25 cellular contexts compared by ENCODE assay signal in the genomic region with DNA sequence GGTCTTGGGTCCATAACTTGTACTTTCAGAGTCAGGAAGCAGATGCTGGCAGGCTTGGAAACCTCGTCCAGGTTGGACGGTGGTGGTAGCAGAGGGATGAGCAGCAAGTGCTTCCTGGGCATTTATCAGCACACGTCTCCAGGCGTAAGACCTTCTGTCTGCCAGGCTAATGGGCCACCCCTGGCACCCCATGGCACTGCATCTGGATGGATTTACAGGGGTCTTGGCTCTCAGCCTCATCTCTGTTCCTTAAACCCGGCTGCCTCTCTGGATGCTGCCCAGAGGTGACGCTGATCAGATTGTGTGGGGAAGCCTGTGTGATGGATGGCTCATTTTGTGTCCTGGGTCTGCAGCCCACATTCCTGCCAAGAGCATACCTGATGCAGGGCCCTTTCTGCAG.
"Had no signal": no experiment of that assay in that cellular context is flagged by ENCODE, and none has a peak within 500 bp of the region (broad histone marks: within the 10 kb centered on the region; RNA-seq: fewer than 3 reads in every experiment).

No MANE protein-coding gene starts in this region.

- H3K4me1 ChIP-seq: colonic mucosa had no signal

- H3K36me3 ChIP-seq: colonic mucosa, lower lobe of right lung, neutrophil, sigmoid colon, tibial nerve, upper lobe of right lung, vagina had no signal

- H3K9me3 ChIP-seq: colonic mucosa, esophagus squamous epithelium, lower lobe of right lung, neutrophil, psoas muscle, sigmoid colon, testis, tibial nerve, upper lobe of right lung, vagina had no signal

- DNase-seq: colonic mucosa; dermis blood vessel endothelial cell; esophagus squamous epithelium; foreskin keratinocyte; head of caudate nucleus; hypothalamus; kidney glomerular epithelial cell; lower lobe of right lung; mesendoderm; naive B cell; psoas muscle; sigmoid colon; stimulated activated CD4-positive, alpha-beta T cell treated with anti-CD3 and anti-CD28 coated beads, Interleukin-2, amount 100 ng/mL, for 24 hours; stimulated activated CD4-positive, alpha-beta T cell treated with anti-CD3 and anti-CD28 coated beads, Interleukin-4, amount 100 ng/mL, for 4 hours; stimulated activated naive B cell treated with anti-CD40 and anti-IgM and Interleukin-4, amounts not matched to agents 10 μg/mL and 1 μg/mL and 100 μg/mL, for 72 hours; stimulated activated naive CD8-positive, alpha-beta T cell treated with anti-CD3 and anti-CD28 coated beads, Interleukin-15, amount 100 ng/mL, for 72 hours; testis; upper lobe of right lung had no signal

- H3K9me3 Mint-ChIP-seq: naive B cell; nephron; stimulated activated naive B cell treated with anti-CD40 and anti-IgM and Interleukin-4, amounts not matched to agents 10 μg/mL and 1 μg/mL and 100 μg/mL, for 72 hours; stimulated activated naive CD8-positive, alpha-beta T cell treated with anti-CD3 and anti-CD28 coated beads, Interleukin-15, amount 100 ng/mL, for 72 hours had no signal

- H3K4me3 Mint-ChIP-seq: naive B cell; nephron; stimulated activated naive B cell treated with anti-CD40 and anti-IgM and Interleukin-4, amounts not matched to agents 10 μg/mL and 1 μg/mL and 100 μg/mL, for 72 hours; stimulated activated naive CD8-positive, alpha-beta T cell treated with anti-CD3 and anti-CD28 coated beads, Interleukin-15, amount 100 ng/mL, for 72 hours had no signal

- H3K36me3 Mint-ChIP-seq: naive B cell; stimulated activated naive B cell treated with anti-CD40 and anti-IgM and Interleukin-4, amounts not matched to agents 10 μg/mL and 1 μg/mL and 100 μg/mL, for 72 hours had no signal

- H3K27me3 ChIP-seq: colonic mucosa, esophagus squamous epithelium, foreskin keratinocyte, sigmoid colon, testis, tibial nerve, upper lobe of right lung, vagina had no signal

- H3K27me3 Mint-ChIP-seq: stimulated activated naive CD8-positive, alpha-beta T cell treated with anti-CD3 and anti-CD28 coated beads, Interleukin-15, amount 100 ng/mL, for 72 hours had no signal

- H3K27ac ChIP-seq: colonic mucosa, esophagus squamous epithelium, foreskin keratinocyte, lower lobe of right lung, neutrophil, psoas muscle, sigmoid colon, skin epidermis, testis, tibial nerve, upper lobe of right lung, vagina had no signal

- H3K27ac Mint-ChIP-seq: nephron; stimulated activated naive B cell treated with anti-CD40 and anti-IgM and Interleukin-4, amounts not matched to agents 10 μg/mL and 1 μg/mL and 100 μg/mL, for 72 hours; stimulated activated naive CD8-positive, alpha-beta T cell treated with anti-CD3 and anti-CD28 coated beads, Interleukin-15, amount 100 ng/mL, for 72 hours had no signal

- FAIRE-seq: islet of Langerhans had no signal

- ATAC-seq: foreskin keratinocyte; left lobe of liver; lower lobe of right lung; psoas muscle; stimulated activated naive B cell treated with anti-CD40 and anti-IgM and Interleukin-4, amounts not matched to agents 10 μg/mL and 1 μg/mL and 100 μg/mL, for 72 hours; stimulated activated naive CD8-positive, alpha-beta T cell treated with anti-CD3 and anti-CD28 coated beads, Interleukin-15, amount 100 ng/mL, for 72 hours; upper lobe of right lung had no signal

- H3K4me3 ChIP-seq: colonic mucosa, esophagus squamous epithelium, lower lobe of right lung, psoas muscle, sigmoid colon, skin epidermis, testis, tibial nerve, upper lobe of right lung, vagina had no signal
